Comparison of ENCODE assay signal across 13 cellular contexts in genomic region chr3:138890555-138891187, GRCh38. TPM values are rescaled to one million over a fixed set of nuclear protein-coding genes. Genes with fewer than 3 reads are reported as not detected.
DNase-seq lines count a peak whose midpoint lies in the region; ATAC-seq and TF ChIP-seq lines count a peak whose summit lies in the region.
"Had no signal": no experiment of that assay in that cellular context is flagged by ENCODE, and none has a peak within 500 bp of the region (broad histone marks: within the 10 kb centered on the region; RNA-seq: fewer than 3 reads in every experiment).

No MANE protein-coding gene starts in this region.

- BruUV-seq in PC-9 (replicated peaks; lab: Mats Ljungman, UMichigan) = no TSS peak

- ATAC-seq in GM19372 (IDR thresholded peaks at IDR 0.05; ENCODE audit: low read depth, unreplicated experiment) = peak; percentile 89
- ATAC-seq in HG03095 (IDR thresholded peaks at IDR 0.05; ENCODE audit: unreplicated experiment) = peak; percentile 75
- ATAC-seq in activated T-cell treated with anti-CD3 and anti-CD28 coated beads, Interleukin-2, amount 50 U/mL, for 72 hours (replicated peaks in 1 of 2) = no peak
- no peak for ATAC-seq in GM18861 (IDR thresholded peaks at IDR 0.05; ENCODE audit: unreplicated experiment)
- ATAC-seq: activated T-cell treated with anti-CD3 and anti-CD28 coated beads, Interleukin-2, amount 50 U/mL, for 4 hours had no signal

- peaks cover 8% of the 10 kb centered on the region for H3K4me1 Mint-ChIP-seq in activated T-cell treated with anti-CD3 and anti-CD28 coated beads, Interleukin-2, amount 50 U/mL, for 72 hours (ENCODE audit: low read depth)

- H3K4me1 ChIP-seq in PC-9 (replicated peaks; ENCODE audit: insufficient read depth) = no peaks in the 10 kb centered on the region

- CTCF ChIA-PET in PC-9 (lab: Charles Lee) = no interaction called here

- no peaks in the 10 kb centered on the region for H4K20me1 ChIP-seq in PC-9 (ENCODE audit: insufficient read depth)

- no peak overlapping the region for H3K4me2 ChIP-seq in PC-9

- H3K4me3 ChIP-seq in PC-9 = no peak overlapping the region

- no peaks in the 10 kb centered on the region for H3K9me2 ChIP-seq in PC-9 (ENCODE audit: insufficient read depth)

- no peaks in the 10 kb centered on the region for H3K36me3 ChIP-seq in PC-9 (ENCODE audit: low read depth)

- no peaks in the 10 kb centered on the region for H3K79me2 ChIP-seq in PC-9 (ENCODE audit: low read depth)

- no peaks in the 10 kb centered on the region for H3F3A ChIP-seq in PC-9 (ENCODE audit: insufficient read depth, low read depth)

- no peak overlapping the region for H3K27ac Mint-ChIP-seq in activated T-cell treated with anti-CD3 and anti-CD28 coated beads, Interleukin-2, amount 50 U/mL, for 72 hours

- no peak overlapping the region for H2AFZ ChIP-seq in PC-9

- no peaks in the 10 kb centered on the region for H3K9me3 ChIP-seq in PC-9 (ENCODE audit: insufficient read depth, low read depth)

- peaks cover 7% of the 10 kb centered on the region for H3K27me3 Mint-ChIP-seq in activated T-cell treated with anti-CD3 and anti-CD28 coated beads, Interleukin-2, amount 50 U/mL, for 72 hours (ENCODE audit: low read depth)

- POLR2A ChIA-PET in PC-9 (lab: Charles Lee; ENCODE audit: unreplicated experiment) = no interaction called here

- no peaks in the 10 kb centered on the region for H3K9me3 Mint-ChIP-seq in activated T-cell treated with anti-CD3 and anti-CD28 coated beads, Interleukin-2, amount 50 U/mL, for 72 hours
- H3K9me3 Mint-ChIP-seq: activated T-cell treated with anti-CD3 and anti-CD28 coated beads, Interleukin-2, amount 50 U/mL, for 4 hours had no signal

- DNase-seq in PC-9 = no peak
- DNase-seq in pons (ENCODE audit: low spot score) = peak; percentile 63
- DNase-seq in activated T-cell treated with anti-CD3 and anti-CD28 coated beads, Interleukin-2, amount 50 U/mL, for 72 hours = no peak
- DNase-seq in NCI-H2081 treated with DMSO at 0.1 percent for 48 hours (lab: John Stamatoyannopoulos, UW) = no peak
- no peak for DNase-seq in effector CD8-positive, alpha-beta T cell (lab: John Stamatoyannopoulos, UW)
- DNase-seq: activated T-cell treated with anti-CD3 and anti-CD28 coated beads, Interleukin-2, amount 50 U/mL, for 4 hours; kidney; small intestine had no signal

- no peaks in the 10 kb centered on the region for H3K27me3 ChIP-seq in PC-9 (ENCODE audit: insufficient read depth, low read depth)

- intact Hi-C loops in PC-9 (cut with micrococcal nuclease; ENCODE audit: unreplicated experiment) = no loop called here

- H3K27ac ChIP-seq in PC-9 = peak overlapping the region; percentile 4; the same call in 1 of the 2 replicates
- H3K27ac ChIP-seq: RWPE1 had no signal

- no peaks in the 10 kb centered on the region for H3K36me3 Mint-ChIP-seq in activated T-cell treated with anti-CD3 and anti-CD28 coated beads, Interleukin-2, amount 50 U/mL, for 72 hours (ENCODE audit: insufficient read depth in 2 of 2)

- no peak overlapping the region for H3K4me3 Mint-ChIP-seq in activated T-cell treated with anti-CD3 and anti-CD28 coated beads, Interleukin-2, amount 50 U/mL, for 72 hours
- H3K4me3 Mint-ChIP-seq: activated T-cell treated with anti-CD3 and anti-CD28 coated beads, Interleukin-2, amount 50 U/mL, for 4 hours had no signal

- no peak for TF ChIP-seq CTCF in PC-9 (conservative IDR thresholded peaks at IDR 0.05)

RNA-seq across cellular contexts. Expression of gene PIK3CB, which starts 55.9 kb away (rescaled TPM):
- 41.9 and 47.8 TPM in 2 replicates for total RNA-seq in PC-9 (2021)
- 10 to 100 TPM; 18.8 to 26.3 TPM for total RNA-seq in activated T-cell treated with anti-CD3 and anti-CD28 coated beads, Interleukin-2, amount 50 U/mL, for 72 hours

RNA-seq across cellular contexts. Expression of gene FOXL2, which starts 56.3 kb away (rescaled TPM):
- not detected in 2 replicates for total RNA-seq in PC-9 (2021)
- total RNA-seq in activated T-cell treated with anti-CD3 and anti-CD28 coated beads, Interleukin-2, amount 50 U/mL, for 72 hours = under 1 TPM; 0.12 to 0.16 TPM
- total RNA-seq: kidney, temporal lobe had no signal

RNA-seq across cellular contexts. Expression of gene FOXL2NB, which starts 56.3 kb away (rescaled TPM):
- 0.09 and 0.18 TPM in 2 replicates for total RNA-seq in PC-9 (2021)
- not detected for total RNA-seq in activated T-cell treated with anti-CD3 and anti-CD28 coated beads, Interleukin-2, amount 50 U/mL, for 72 hours
- total RNA-seq: activated T-cell treated with anti-CD3 and anti-CD28 coated beads, Interleukin-2, amount 50 U/mL, for 4 hours; kidney had no signal

Comparison
In these comparisons a context has a peak if more than half of its experiments do, and no peak if none do; other contexts are left out.
1. ATAC-seq: peak in GM19372 (single experiment) and HG03095 (single experiment); none in activated T-cell treated with anti-CD3 and anti-CD28 coated beads, Interleukin-2, amount 50 U/mL, for 72 hours (0 of 2) and GM18861 (single experiment).